In the genomic region with DNA sequence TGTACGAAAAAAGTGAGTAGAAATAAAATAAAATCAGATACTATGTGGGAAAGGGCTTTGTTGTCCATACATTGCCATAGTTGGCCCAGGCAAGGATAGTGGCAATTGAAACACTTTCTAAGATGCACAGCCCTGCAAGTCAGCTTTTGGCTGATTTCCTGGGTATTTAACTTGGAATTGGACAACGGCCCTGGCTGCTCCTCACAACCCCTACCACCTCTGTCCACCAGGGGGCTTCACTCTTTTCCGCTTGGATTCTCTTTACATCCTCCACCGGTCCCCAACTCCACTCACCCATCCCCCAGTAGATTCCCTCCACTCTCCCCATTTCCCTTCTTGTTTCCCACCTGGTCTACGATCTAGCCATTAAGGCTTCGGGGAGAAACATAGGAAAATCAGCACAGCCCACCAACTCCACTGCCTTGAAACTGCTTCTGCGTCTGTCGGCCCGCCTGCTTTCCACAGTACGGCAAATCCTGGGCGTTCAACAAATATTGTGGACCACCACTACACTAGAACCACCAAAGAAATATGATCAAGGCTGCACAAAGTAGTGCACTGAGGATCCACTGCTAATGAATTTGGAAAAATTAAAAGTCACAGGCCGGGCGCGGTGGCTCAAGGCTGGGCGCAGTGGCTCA, we compare ENCODE assay signal across 8 cellular contexts. TPM values are rescaled to one million over a fixed set of nuclear protein-coding genes. Genes with fewer than 3 reads are reported as not detected.
DNase-seq lines count a peak whose midpoint lies in the region; ATAC-seq, FAIRE-seq and TF ChIP-seq lines count a peak whose summit lies in the region.

No MANE protein-coding gene starts in this region.

- H3K9me3 ChIP-seq in OCI-LY3 (ENCODE audit: insufficient read depth, low read length) (no peaks in the 10 kb centered on the region), pancreas (no peaks in the 10 kb centered on the region)

- FAIRE-seq in pancreas (lab: Jason Lieb, UNC): no peak

- H3K27ac ChIP-seq in OCI-LY3 (ENCODE audit: low read length) (no peak overlapping the region), pancreas (no peak overlapping the region)

- intact Hi-C loops in pancreas (cut with DNase I): no loop called here

- no peak overlapping the region for H3K9ac ChIP-seq in OCI-LY3 (ENCODE audit: low read length)

- H3K4me1 ChIP-seq in OCI-LY3 (ENCODE audit: low read length): peaks cover 23% of the 10 kb centered on the region
- H3K4me1 ChIP-seq in pancreas: peaks cover 9 to 25% (median 21%) of the 10 kb centered on the region in 3 donors

- H4K20me1 ChIP-seq in OCI-LY3 (ENCODE audit: insufficient read depth, low read length): no peaks in the 10 kb centered on the region

- peak overlapping the region; percentile 82 for H2AFZ ChIP-seq in OCI-LY3 (ENCODE audit: low read depth, low read length)

- peak overlapping the region; percentile 73 for H3K4me2 ChIP-seq in OCI-LY3 (ENCODE audit: low read length)

- H3K4me3 ChIP-seq in H7 (ENCODE audit: insufficient read depth, low read depth, low read length): no peak overlapping the region
- peak overlapping the region; percentile 66; the same call in 1 of the 2 replicates for H3K4me3 ChIP-seq in OCI-LY3 (ENCODE audit: low read length)
- H3K4me3 ChIP-seq in fibroblast of the aortic adventitia (ENCODE audit: low read depth, low read length): no peak overlapping the region
- no peak overlapping the region for H3K4me3 ChIP-seq in pancreas

- H3K27me3 ChIP-seq in H7 (ENCODE audit: control insufficient read depth, insufficient read depth, low read length) (peaks cover 4% of the 10 kb centered on the region), OCI-LY3 (ENCODE audit: low read depth, low read length) (peaks cover 26% of the 10 kb centered on the region), pancreas (no peaks in the 10 kb centered on the region)

- ATAC-seq in pancreas (peak; percentile 35 to 67 (median 53)), GM18511 (IDR thresholded peaks at IDR 0.05; ENCODE audit: unreplicated experiment) (no peak), GM21576 (IDR thresholded peaks at IDR 0.05; ENCODE audit: unreplicated experiment) (no peak)

- TF ChIP-seq CTCF in AG09319 (IDR thresholded peaks at IDR 0.05; ENCODE audit: low read depth, low read length) (peak; percentile 73), OCI-LY3 (IDR thresholded peaks at IDR 0.05; ENCODE audit: low read depth, low read length) (peak; percentile 86), fibroblast of the aortic adventitia (IDR thresholded peaks at IDR 0.05; ENCODE audit: insufficient read depth, low read length) (peak; percentile 88), pancreas (IDR thresholded peaks at IDR 0.05) (peak; percentile 62 to 80 (median 68))

- no peaks in the 10 kb centered on the region for H3K36me3 ChIP-seq in H7 (replicated peaks; ENCODE audit: control insufficient read depth, insufficient read depth, low read length)
- no peaks in the 10 kb centered on the region for H3K36me3 ChIP-seq in OCI-LY3 (replicated peaks; ENCODE audit: low read depth, low read length)
- no peaks in the 10 kb centered on the region for H3K36me3 ChIP-seq in pancreas

- 58 to 64% methylated on average over 15 of the region's 15 CpGs for WGBS in pancreas, 2 donors

- DNase-seq in AG09319 (ENCODE audit: extremely low read depth, low read depth) (no peak), H7 (peak; percentile 89), fibroblast of the aortic adventitia (ENCODE audit: low read depth) (peak; percentile 82), pancreas (peak in 5 of 6 donors; percentile 66 to 82 (median 77))
- peak; percentile 57 for DNase-seq in activated T-cell treated with anti-CD3 and anti-CD28 coated beads, Interleukin-2, amount 50 U/mL, for 1 hour

- no peaks in the 10 kb centered on the region for H3K79me2 ChIP-seq in OCI-LY3 (ENCODE audit: low read length)

RNA-seq across cellular contexts. Expression of a gene that starts 48.6 kb away (rescaled TPM):
- total RNA-seq in H7 (2014; rRNA removed; shearing (Covaris generic)): 80.7 and 90.5 TPM in 2 replicates
- 46.6 and 190 TPM in 2 replicates for total RNA-seq in fibroblast of the aortic adventitia (ENCODE audit: low replicate concordance)
- 10 to 100 TPM; 39.5 to 54.9 (median 53.9) TPM for total RNA-seq in pancreas
- polyA plus RNA-seq in pancreas: 100 to 1,000 TPM in 1 of 2 donors, 10 to 100 TPM in 1; 77.9 to 130 TPM

Comparison
In these comparisons a context has a peak if more than half of its experiments do, and no peak if none do; other contexts are left out.
1. ATAC-seq: peak in pancreas (4 of 4); none in GM18511 (single experiment) and GM21576 (single experiment).
2. Peak in every context shown above with its lines, with median percentiles within 50 percentile points of each other: CTCF ChIP-seq.